26 cellular contexts compared by ENCODE assay signal in the genomic region with DNA sequence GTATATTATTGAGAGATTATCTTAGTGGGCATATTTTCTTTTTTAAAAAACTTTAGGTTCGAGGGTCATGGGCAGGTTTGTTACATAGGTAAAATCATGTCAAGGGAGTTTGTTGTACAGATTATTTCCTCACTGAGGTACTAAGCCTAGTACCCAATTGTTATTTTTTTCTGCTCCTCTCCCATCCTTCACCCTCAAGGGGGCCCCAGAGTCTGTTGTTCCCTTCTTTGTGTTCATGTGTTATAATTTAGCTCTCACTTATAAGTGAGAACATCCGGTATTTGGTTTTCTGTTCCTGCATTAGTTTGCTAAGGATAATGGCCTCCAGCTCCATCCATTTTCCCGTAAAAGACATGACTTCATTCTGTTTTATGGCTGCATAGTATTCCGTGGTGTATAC.
"Had no signal": no experiment of that assay in that cellular context is flagged by ENCODE, and none has a peak within 500 bp of the region (broad histone marks: within the 10 kb centered on the region; RNA-seq: fewer than 3 reads in every experiment).

No MANE protein-coding gene starts in this region.

- H3K36me3 ChIP-seq: ascending aorta, WERI-Rb-1 had no signal

- H3K4me1 ChIP-seq: ascending aorta, body of pancreas had no signal

- H3K27me3 ChIP-seq: ascending aorta, body of pancreas had no signal

- H3K4me3 Mint-ChIP-seq: activated CD8-positive, alpha-beta T cell treated with anti-CD3 and anti-CD28 coated beads, Interleukin-2, amount 10 ng/mL, durations not matched to agents 7 days and 5 days; activated naive CD4-positive, alpha-beta T cell treated with anti-CD3 and anti-CD28 coated beads, Interleukin-2, amount 50 U/mL, for 24 hours had no signal

- H3K36me3 Mint-ChIP-seq: activated naive CD4-positive, alpha-beta T cell treated with anti-CD3 and anti-CD28 coated beads, Interleukin-2, amount 50 U/mL, for 24 hours had no signal

- H3K27ac Mint-ChIP-seq: activated CD8-positive, alpha-beta T cell treated with anti-CD3 and anti-CD28 coated beads, Interleukin-2, amount 10 ng/mL, durations not matched to agents 7 days and 5 days; activated naive CD4-positive, alpha-beta T cell treated with anti-CD3 and anti-CD28 coated beads, Interleukin-2, amount 50 U/mL, for 24 hours had no signal

- H3K9me3 Mint-ChIP-seq: activated naive CD4-positive, alpha-beta T cell treated with anti-CD3 and anti-CD28 coated beads, Interleukin-2, amount 50 U/mL, for 24 hours had no signal

- H3K9me3 ChIP-seq: ascending aorta, body of pancreas had no signal

- H3K4me1 Mint-ChIP-seq: activated naive CD4-positive, alpha-beta T cell treated with anti-CD3 and anti-CD28 coated beads, Interleukin-2, amount 50 U/mL, for 24 hours had no signal

- FAIRE-seq: bronchial epithelial cell, RCC 7860 had no signal

- H3K4me3 ChIP-seq: ascending aorta, body of pancreas, coronary artery had no signal

- ATAC-seq: activated CD4-positive, CD25-positive, alpha-beta regulatory T cell treated with anti-CD3 and anti-CD28 coated beads, Interleukin-2, amount 50 U/mL, for 24 hours; activated CD8-positive, alpha-beta T cell treated with anti-CD3 and anti-CD28 coated beads, Interleukin-2, amount 10 ng/mL, durations not matched to agents 7 days and 5 days; body of pancreas; PC-3 had no signal

- H3K27ac ChIP-seq: ascending aorta, body of pancreas, coronary artery, WERI-Rb-1 had no signal

- DNase-seq: activated CD4-positive, alpha-beta T cell treated with anti-CD3 and anti-CD28 coated beads for 4 hours; activated CD8-positive, alpha-beta memory T cell treated with anti-CD3 and anti-CD28 coated beads, Interleukin-2, amount 50 U/mL, for 48 hours; activated CD8-positive, alpha-beta T cell treated with anti-CD3 and anti-CD28 coated beads, Interleukin-2, amount 10 ng/mL, durations not matched to agents 7 days and 5 days; activated T-cell treated with anti-CD3 and anti-CD28 coated beads, Interleukin-2, amount 50 U/mL, for 1 hour; body of pancreas; central memory CD4-positive, alpha-beta T cell; Kasumi-1; NCI-H1092; NCI-H1417; NCI-H1930; NCI-H2171; NCI-H2227 treated with DMSO at 0.1 percent for 48 hours; NCI-H446 treated with DMSO at 0.1 percent for 48 hours; NCI-H524 treated with DMSO at 0.1 percent for 48 hours; NCI-H774; NK-92 treated with Interleukin-12 subunit alpha and Interleukin-12 subunit beta, amount 100 ng/mL, for 24 hours; PC-3; SIG-M5; T-helper 1 cell; WERI-Rb-1 had no signal
